ENCODE assay signal across 1 cellular context in the genomic region with DNA sequence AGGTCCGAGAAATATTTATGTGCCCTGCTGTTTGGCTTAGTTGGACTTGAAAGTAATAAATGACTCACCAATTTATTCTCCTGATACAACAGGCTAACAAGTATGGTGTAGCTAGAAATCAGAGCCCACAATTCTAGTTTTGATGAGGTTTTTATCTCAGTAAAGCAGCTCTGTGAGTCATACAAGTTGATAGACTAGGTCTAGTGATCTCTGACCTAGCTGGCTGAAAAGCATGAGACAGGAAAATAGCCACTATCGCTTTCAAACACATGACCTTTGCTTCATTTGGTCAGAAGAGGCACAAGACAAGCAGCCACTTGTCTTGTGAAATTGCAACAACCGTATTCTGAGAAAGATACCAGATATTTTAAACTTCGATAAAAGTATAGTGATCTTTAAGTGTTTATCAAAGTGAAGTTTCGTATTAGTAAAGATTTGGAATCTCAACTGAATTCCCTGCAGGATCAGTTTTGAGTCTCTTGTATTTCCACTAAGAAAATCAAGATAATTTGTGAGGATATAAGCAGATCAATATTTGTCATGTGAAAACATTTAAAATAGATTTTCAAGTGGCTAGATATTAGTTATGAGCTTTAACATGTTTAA.
A peak's percentile ranks its signal among the peaks of the same experiment; 100 is the strongest.
TF ChIP-seq lines count a peak whose summit lies in the region.

No MANE protein-coding gene starts in this region.

TF ChIP-seq in HepG2, 621 proteins besides CTCF, POLR2A, EP300 and RAD21 (continued from another document and continues in another):
- TF ChIP-seq, protein P1, sequence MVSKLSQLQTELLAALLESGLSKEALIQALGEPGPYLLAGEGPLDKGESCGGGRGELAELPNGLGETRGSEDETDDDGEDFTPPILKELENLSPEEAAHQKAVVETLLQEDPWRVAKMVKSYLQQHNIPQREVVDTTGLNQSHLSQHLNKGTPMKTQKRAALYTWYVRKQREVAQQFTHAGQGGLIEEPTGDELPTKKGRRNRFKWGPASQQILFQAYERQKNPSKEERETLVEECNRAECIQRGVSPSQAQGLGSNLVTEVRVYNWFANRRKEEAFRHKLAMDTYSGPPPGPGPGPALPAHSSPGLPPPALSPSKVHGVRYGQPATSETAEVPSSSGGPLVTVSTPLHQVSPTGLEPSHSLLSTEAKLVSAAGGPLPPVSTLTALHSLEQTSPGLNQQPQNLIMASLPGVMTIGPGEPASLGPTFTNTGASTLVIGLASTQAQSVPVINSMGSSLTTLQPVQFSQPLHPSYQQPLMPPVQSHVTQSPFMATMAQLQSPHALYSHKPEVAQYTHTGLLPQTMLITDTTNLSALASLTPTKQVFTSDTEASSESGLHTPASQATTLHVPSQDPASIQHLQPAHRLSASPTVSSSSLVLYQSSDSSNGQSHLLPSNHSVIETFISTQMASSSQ (IDR thresholded peaks at IDR 0.05; ENCODE audit: low read depth) = no peak
- TF ChIP-seq, protein P1 (CRISPR knock-in tag; IDR thresholded peaks at IDR 0.05; ENCODE audit: borderline replicate concordance) = no peak
- TF ChIP-seq ZMYM4 (CRISPR knock-in tag; IDR thresholded peaks at IDR 0.05) (peak; percentile 79), RERE (CRISPR knock-in tag; IDR thresholded peaks at IDR 0.05; ENCODE audit: low read depth) (0 out of 2 replicates have a peak, but pooled peaks have one; percentile 29), ZNF556 (CRISPR knock-in tag; IDR thresholded peaks at IDR 0.05; ENCODE audit: borderline replicate concordance) (no peak), ZNF572 (CRISPR knock-in tag; IDR thresholded peaks at IDR 0.05) (no peak), BRCA1 (CRISPR knock-in tag; IDR thresholded peaks at IDR 0.05) (no peak), ATM (IDR thresholded peaks at IDR 0.05; ENCODE audit: borderline replicate concordance) (no peak), ZNF382 (CRISPR knock-in tag; IDR thresholded peaks at IDR 0.05; ENCODE audit: borderline replicate concordance) (no peak), KAT8 (CRISPR knock-in tag; IDR thresholded peaks at IDR 0.05) (0 out of 2 replicates have a peak, but pooled peaks have one; percentile 35), JARID2 (CRISPR knock-in tag; IDR thresholded peaks at IDR 0.05; ENCODE audit: insufficient replicate concordance) (no peak), ZNF407 (CRISPR knock-in tag; IDR thresholded peaks at IDR 0.05; ENCODE audit: not compliant biosample characterization) (no peak), ZNF350 (CRISPR knock-in tag; IDR thresholded peaks at IDR 0.05; ENCODE audit: borderline replicate concordance, low read depth) (no peak), ZNF567 (CRISPR knock-in tag; IDR thresholded peaks at IDR 0.05; ENCODE audit: borderline replicate concordance) (no peak), NCOA1 (CRISPR knock-in tag; IDR thresholded peaks at IDR 0.05) (no peak), ZNF546 (CRISPR knock-in tag; conservative IDR thresholded peaks at IDR 0.05) (no peak)
- TF ChIP-seq, protein P2, sequence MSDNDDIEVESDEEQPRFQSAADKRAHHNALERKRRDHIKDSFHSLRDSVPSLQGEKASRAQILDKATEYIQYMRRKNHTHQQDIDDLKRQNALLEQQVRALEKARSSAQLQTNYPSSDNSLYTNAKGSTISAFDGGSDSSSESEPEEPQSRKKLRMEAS (IDR thresholded peaks at IDR 0.05) = no peak; the same call in 1 of the 2 replicates
- TF ChIP-seq, protein P3, sequence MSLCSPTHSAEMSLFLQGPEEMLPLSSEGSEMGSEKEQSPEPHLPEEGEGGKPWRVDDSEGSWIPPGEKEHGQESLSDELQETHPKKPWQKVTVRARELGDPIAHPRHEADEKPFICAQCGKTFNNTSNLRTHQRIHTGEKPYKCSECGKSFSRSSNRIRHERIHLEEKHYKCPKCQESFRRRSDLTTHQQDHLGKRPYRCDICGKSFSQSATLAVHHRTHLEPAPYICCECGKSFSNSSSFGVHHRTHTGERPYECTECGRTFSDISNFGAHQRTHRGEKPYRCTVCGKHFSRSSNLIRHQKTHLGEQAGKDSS (CRISPR knock-in tag; IDR thresholded peaks at IDR 0.05; ENCODE audit: borderline replicate concordance, low read depth) = no peak
- TF ChIP-seq, protein P4, sequence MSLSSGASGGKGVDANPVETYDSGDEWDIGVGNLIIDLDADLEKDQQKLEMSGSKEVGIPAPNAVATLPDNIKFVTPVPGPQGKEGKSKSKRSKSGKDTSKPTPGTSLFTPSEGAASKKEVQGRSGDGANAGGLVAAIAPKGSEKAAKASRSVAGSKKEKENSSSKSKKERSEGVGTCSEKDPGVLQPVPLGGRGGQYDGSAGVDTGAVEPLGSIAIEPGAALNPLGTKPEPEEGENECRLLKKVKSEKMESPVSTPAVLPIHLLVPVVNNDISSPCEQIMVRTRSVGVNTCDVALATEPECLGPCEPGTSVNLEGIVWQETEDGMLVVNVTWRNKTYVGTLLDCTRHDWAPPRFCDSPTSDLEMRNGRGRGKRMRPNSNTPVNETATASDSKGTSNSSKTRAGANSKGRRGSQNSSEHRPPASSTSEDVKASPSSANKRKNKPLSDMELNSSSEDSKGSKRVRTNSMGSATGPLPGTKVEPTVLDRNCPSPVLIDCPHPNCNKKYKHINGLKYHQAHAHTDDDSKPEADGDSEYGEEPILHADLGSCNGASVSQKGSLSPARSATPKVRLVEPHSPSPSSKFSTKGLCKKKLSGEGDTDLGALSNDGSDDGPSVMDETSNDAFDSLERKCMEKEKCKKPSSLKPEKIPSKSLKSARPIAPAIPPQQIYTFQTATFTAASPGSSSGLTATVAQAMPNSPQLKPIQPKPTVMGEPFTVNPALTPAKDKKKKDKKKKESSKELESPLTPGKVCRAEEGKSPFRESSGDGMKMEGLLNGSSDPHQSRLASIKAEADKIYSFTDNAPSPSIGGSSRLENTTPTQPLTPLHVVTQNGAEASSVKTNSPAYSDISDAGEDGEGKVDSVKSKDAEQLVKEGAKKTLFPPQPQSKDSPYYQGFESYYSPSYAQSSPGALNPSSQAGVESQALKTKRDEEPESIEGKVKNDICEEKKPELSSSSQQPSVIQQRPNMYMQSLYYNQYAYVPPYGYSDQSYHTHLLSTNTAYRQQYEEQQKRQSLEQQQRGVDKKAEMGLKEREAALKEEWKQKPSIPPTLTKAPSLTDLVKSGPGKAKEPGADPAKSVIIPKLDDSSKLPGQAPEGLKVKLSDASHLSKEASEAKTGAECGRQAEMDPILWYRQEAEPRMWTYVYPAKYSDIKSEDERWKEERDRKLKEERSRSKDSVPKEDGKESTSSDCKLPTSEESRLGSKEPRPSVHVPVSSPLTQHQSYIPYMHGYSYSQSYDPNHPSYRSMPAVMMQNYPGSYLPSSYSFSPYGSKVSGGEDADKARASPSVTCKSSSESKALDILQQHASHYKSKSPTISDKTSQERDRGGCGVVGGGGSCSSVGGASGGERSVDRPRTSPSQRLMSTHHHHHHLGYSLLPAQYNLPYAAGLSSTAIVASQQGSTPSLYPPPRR (CRISPR knock-in tag; IDR thresholded peaks at IDR 0.05; ENCODE audit: borderline replicate concordance) = no peak; the same call in 1 of the 2 replicates
